In the genomic region with DNA sequence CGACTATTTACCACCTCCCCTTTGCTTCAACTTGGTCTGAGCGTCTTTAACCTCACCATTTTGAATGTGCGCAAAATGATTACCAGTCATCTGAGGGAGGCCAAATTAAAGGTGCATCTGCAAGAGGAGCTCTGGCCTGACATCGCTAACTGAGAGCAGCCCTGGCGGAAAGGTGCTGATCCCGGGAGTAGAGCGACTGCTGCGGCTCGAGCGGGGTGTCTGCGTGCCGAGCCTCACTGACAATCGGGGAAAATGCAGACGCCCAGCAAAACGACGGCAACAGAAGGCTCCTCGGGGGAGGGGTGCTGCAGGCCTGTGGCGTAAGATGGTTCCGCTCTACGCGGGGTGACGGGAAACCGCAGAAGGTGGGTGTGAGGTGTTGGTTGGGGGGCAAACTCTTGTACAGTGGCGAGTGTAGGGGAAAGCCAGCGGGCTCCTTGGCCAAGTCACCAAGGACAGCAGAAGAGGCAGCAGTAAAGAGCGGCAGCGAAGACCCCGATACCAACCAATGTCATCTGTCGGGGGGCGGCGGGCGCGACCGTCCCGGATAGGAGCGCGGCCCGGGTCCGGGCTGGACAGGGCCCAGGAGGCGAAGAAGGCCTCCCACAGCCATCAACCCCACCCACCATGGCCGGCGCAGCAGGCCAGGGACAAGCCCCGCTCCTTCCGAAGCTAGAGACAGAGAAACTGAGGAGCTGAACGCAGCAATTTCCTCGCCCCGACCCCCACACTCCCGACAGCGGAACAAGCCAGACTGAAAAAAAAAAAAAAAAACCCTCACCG, we compare ENCODE assay signal across 1 cellular context.
TF ChIP-seq lines count a peak whose summit lies in the region.

No MANE protein-coding gene starts in this region.

TF ChIP-seq in HepG2, 621 proteins besides CTCF, POLR2A, EP300 and RAD21 (continued from another document and continues in another):
- TF ChIP-seq, protein P1, sequence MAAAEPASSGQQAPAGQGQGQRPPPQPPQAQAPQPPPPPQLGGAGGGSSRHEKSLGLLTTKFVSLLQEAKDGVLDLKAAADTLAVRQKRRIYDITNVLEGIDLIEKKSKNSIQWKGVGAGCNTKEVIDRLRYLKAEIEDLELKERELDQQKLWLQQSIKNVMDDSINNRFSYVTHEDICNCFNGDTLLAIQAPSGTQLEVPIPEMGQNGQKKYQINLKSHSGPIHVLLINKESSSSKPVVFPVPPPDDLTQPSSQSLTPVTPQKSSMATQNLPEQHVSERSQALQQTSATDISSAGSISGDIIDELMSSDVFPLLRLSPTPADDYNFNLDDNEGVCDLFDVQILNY (CRISPR knock-in tag; conservative IDR thresholded peaks at IDR 0.05): no peak
- no peak for TF ChIP-seq ZNF263 (CRISPR knock-in tag; IDR thresholded peaks at IDR 0.05)
- 0 out of 2 replicates have a peak, but pooled peaks have one; percentile 15 for TF ChIP-seq ZNF331 (CRISPR knock-in tag; IDR thresholded peaks at IDR 0.05)
- no peak for TF ChIP-seq HNRNPK (IDR thresholded peaks at IDR 0.05; ENCODE audit: low read depth, low read length, poor library complexity, severe bottlenecking)
- TF ChIP-seq, protein P2, sequence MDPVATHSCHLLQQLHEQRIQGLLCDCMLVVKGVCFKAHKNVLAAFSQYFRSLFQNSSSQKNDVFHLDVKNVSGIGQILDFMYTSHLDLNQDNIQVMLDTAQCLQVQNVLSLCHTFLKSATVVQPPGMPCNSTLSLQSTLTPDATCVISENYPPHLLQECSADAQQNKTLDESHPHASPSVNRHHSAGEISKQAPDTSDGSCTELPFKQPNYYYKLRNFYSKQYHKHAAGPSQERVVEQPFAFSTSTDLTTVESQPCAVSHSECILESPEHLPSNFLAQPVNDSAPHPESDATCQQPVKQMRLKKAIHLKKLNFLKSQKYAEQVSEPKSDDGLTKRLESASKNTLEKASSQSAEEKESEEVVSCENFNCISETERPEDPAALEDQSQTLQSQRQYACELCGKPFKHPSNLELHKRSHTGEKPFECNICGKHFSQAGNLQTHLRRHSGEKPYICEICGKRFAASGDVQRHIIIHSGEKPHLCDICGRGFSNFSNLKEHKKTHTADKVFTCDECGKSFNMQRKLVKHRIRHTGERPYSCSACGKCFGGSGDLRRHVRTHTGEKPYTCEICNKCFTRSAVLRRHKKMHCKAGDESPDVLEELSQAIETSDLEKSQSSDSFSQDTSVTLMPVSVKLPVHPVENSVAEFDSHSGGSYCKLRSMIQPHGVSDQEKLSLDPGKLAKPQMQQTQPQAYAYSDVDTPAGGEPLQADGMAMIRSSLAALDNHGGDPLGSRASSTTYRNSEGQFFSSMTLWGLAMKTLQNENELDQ (CRISPR knock-in tag; IDR thresholded peaks at IDR 0.05; ENCODE audit: borderline replicate concordance): no peak
- no peak for TF ChIP-seq TRIM24 (CRISPR knock-in tag; IDR thresholded peaks at IDR 0.05)
- TF ChIP-seq, protein P3, sequence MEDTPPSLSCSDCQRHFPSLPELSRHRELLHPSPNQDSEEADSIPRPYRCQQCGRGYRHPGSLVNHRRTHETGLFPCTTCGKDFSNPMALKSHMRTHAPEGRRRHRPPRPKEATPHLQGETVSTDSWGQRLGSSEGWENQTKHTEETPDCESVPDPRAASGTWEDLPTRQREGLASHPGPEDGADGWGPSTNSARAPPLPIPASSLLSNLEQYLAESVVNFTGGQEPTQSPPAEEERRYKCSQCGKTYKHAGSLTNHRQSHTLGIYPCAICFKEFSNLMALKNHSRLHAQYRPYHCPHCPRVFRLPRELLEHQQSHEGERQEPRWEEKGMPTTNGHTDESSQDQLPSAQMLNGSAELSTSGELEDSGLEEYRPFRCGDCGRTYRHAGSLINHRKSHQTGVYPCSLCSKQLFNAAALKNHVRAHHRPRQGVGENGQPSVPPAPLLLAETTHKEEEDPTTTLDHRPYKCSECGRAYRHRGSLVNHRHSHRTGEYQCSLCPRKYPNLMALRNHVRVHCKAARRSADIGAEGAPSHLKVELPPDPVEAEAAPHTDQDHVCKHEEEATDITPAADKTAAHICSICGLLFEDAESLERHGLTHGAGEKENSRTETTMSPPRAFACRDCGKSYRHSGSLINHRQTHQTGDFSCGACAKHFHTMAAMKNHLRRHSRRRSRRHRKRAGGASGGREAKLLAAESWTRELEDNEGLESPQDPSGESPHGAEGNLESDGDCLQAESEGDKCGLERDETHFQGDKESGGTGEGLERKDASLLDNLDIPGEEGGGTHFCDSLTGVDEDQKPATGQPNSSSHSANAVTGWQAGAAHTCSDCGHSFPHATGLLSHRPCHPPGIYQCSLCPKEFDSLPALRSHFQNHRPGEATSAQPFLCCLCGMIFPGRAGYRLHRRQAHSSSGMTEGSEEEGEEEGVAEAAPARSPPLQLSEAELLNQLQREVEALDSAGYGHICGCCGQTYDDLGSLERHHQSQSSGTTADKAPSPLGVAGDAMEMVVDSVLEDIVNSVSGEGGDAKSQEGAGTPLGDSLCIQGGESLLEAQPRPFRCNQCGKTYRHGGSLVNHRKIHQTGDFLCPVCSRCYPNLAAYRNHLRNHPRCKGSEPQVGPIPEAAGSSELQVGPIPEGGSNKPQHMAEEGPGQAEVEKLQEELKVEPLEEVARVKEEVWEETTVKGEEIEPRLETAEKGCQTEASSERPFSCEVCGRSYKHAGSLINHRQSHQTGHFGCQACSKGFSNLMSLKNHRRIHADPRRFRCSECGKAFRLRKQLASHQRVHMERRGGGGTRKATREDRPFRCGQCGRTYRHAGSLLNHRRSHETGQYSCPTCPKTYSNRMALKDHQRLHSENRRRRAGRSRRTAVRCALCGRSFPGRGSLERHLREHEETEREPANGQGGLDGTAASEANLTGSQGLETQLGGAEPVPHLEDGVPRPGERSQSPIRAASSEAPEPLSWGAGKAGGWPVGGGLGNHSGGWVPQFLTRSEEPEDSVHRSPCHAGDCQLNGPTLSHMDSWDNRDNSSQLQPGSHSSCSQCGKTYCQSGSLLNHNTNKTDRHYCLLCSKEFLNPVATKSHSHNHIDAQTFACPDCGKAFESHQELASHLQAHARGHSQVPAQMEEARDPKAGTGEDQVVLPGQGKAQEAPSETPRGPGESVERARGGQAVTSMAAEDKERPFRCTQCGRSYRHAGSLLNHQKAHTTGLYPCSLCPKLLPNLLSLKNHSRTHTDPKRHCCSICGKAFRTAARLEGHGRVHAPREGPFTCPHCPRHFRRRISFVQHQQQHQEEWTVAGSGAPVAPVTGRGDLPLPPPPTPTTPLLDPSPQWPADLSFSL (CRISPR knock-in tag; IDR thresholded peaks at IDR 0.05): no peak
- TF ChIP-seq, protein P4, sequence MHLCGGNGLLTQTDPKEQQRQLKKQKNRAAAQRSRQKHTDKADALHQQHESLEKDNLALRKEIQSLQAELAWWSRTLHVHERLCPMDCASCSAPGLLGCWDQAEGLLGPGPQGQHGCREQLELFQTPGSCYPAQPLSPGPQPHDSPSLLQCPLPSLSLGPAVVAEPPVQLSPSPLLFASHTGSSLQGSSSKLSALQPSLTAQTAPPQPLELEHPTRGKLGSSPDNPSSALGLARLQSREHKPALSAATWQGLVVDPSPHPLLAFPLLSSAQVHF (CRISPR knock-in tag; IDR thresholded peaks at IDR 0.05): peak; percentile 53; the same call in 1 of the 2 replicates
- no peak for TF ChIP-seq ZNF3 (CRISPR knock-in tag; IDR thresholded peaks at IDR 0.05)
- peak; percentile 35; the same call in 1 of the 2 replicates for TF ChIP-seq JUNB (CRISPR knock-in tag; IDR thresholded peaks at IDR 0.05; ENCODE audit: borderline replicate concordance)
- TF ChIP-seq, protein P5, sequence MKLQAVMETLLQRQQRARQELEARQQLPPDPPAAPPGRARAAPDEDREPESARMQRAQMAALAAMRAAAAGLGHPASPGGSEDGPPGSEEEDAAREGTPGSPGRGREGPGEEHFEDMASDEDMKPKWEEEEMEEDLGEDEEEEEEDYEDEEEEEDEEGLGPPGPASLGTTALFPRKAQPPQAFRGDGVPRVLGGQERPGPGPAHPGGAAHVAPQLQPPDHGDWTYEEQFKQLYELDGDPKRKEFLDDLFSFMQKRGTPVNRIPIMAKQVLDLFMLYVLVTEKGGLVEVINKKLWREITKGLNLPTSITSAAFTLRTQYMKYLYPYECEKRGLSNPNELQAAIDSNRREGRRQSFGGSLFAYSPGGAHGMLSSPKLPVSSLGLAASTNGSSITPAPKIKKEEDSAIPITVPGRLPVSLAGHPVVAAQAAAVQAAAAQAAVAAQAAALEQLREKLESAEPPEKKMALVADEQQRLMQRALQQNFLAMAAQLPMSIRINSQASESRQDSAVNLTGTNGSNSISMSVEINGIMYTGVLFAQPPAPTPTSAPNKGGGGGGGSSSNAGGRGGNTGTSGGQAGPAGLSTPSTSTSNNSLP (IDR thresholded peaks at IDR 0.05; ENCODE audit: low read depth, low read length): no peak
- TF ChIP-seq ZNF337 (CRISPR knock-in tag; IDR thresholded peaks at IDR 0.05; ENCODE audit: borderline replicate concordance, low read depth): no peak
- TF ChIP-seq KDM1A (CRISPR knock-in tag; IDR thresholded peaks at IDR 0.05): no peak
- TF ChIP-seq STAT5B (CRISPR knock-in tag; IDR thresholded peaks at IDR 0.05): no peak
- no peak for TF ChIP-seq ZNF225 (CRISPR knock-in tag; IDR thresholded peaks at IDR 0.05)
- TF ChIP-seq ZNF660 (CRISPR knock-in tag; IDR thresholded peaks at IDR 0.05; ENCODE audit: borderline replicate concordance, low read depth): no peak
- no peak for TF ChIP-seq KDM3A (CRISPR knock-in tag; IDR thresholded peaks at IDR 0.05; ENCODE audit: low read depth)
- TF ChIP-seq NCOA5 (CRISPR knock-in tag; IDR thresholded peaks at IDR 0.05): no peak
- TF ChIP-seq SOX13 (IDR thresholded peaks at IDR 0.05): no peak
- no peak for TF ChIP-seq SOX13 (CRISPR knock-in tag; conservative IDR thresholded peaks at IDR 0.05 in 1 of 2, IDR thresholded peaks at IDR 0.05 in 1 of 2)
- no peak for TF ChIP-seq ZNF569 (CRISPR knock-in tag; IDR thresholded peaks at IDR 0.05; ENCODE audit: borderline replicate concordance)
- TF ChIP-seq KMT2B (CRISPR knock-in tag; IDR thresholded peaks at IDR 0.05): peak; percentile 62
- TF ChIP-seq ZFP36L1 (CRISPR knock-in tag; IDR thresholded peaks at IDR 0.05): no peak
- no peak for TF ChIP-seq FOXM1 (CRISPR knock-in tag; IDR thresholded peaks at IDR 0.05)
- TF ChIP-seq ZNF30 (CRISPR knock-in tag; IDR thresholded peaks at IDR 0.05): no peak
- TF ChIP-seq, protein P6, sequence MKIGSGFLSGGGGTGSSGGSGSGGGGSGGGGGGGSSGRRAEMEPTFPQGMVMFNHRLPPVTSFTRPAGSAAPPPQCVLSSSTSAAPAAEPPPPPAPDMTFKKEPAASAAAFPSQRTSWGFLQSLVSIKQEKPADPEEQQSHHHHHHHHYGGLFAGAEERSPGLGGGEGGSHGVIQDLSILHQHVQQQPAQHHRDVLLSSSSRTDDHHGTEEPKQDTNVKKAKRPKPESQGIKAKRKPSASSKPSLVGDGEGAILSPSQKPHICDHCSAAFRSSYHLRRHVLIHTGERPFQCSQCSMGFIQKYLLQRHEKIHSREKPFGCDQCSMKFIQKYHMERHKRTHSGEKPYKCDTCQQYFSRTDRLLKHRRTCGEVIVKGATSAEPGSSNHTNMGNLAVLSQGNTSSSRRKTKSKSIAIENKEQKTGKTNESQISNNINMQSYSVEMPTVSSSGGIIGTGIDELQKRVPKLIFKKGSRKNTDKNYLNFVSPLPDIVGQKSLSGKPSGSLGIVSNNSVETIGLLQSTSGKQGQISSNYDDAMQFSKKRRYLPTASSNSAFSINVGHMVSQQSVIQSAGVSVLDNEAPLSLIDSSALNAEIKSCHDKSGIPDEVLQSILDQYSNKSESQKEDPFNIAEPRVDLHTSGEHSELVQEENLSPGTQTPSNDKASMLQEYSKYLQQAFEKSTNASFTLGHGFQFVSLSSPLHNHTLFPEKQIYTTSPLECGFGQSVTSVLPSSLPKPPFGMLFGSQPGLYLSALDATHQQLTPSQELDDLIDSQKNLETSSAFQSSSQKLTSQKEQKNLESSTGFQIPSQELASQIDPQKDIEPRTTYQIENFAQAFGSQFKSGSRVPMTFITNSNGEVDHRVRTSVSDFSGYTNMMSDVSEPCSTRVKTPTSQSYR (CRISPR knock-in tag; IDR thresholded peaks at IDR 0.05; ENCODE audit: borderline replicate concordance): peak; percentile 70; the same call in 1 of the 2 replicates
- TF ChIP-seq ZBTB3 (CRISPR knock-in tag; IDR thresholded peaks at IDR 0.05; ENCODE audit: borderline replicate concordance, low read depth): no peak
- 0 out of 2 replicates have a peak, but pooled peaks have one; percentile 30 for TF ChIP-seq ZZZ3 (CRISPR knock-in tag; IDR thresholded peaks at IDR 0.05; ENCODE audit: borderline replicate concordance)
- TF ChIP-seq, protein P7, sequence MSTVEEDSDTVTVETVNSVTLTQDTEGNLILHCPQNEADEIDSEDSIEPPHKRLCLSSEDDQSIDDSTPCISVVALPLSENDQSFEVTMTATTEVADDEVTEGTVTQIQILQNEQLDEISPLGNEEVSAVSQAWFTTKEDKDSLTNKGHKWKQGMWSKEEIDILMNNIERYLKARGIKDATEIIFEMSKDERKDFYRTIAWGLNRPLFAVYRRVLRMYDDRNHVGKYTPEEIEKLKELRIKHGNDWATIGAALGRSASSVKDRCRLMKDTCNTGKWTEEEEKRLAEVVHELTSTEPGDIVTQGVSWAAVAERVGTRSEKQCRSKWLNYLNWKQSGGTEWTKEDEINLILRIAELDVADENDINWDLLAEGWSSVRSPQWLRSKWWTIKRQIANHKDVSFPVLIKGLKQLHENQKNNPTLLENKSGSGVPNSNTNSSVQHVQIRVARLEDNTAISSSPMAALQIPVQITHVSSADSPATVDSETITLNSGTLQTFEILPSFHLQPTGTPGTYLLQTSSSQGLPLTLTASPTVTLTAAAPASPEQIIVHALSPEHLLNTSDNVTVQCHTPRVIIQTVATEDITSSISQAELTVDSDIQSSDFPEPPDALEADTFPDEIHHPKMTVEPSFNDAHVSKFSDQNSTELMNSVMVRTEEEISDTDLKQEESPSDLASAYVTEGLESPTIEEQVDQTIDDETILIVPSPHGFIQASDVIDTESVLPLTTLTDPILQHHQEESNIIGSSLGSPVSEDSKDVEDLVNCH (CRISPR knock-in tag; IDR thresholded peaks at IDR 0.05): no peak
- TF ChIP-seq, protein P8, sequence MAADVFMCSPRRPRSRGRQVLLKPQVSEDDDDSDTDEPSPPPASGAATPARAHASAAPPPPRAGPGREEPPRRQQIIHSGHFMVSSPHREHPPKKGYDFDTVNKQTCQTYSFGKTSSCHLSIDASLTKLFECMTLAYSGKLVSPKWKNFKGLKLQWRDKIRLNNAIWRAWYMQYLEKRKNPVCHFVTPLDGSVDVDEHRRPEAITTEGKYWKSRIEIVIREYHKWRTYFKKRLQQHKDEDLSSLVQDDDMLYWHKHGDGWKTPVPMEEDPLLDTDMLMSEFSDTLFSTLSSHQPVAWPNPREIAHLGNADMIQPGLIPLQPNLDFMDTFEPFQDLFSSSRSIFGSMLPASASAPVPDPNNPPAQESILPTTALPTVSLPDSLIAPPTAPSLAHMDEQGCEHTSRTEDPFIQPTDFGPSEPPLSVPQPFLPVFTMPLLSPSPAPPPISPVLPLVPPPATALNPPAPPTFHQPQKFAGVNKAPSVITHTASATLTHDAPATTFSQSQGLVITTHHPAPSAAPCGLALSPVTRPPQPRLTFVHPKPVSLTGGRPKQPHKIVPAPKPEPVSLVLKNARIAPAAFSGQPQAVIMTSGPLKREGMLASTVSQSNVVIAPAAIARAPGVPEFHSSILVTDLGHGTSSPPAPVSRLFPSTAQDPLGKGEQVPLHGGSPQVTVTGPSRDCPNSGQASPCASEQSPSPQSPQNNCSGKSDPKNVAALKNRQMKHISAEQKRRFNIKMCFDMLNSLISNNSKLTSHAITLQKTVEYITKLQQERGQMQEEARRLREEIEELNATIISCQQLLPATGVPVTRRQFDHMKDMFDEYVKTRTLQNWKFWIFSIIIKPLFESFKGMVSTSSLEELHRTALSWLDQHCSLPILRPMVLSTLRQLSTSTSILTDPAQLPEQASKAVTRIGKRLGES (CRISPR knock-in tag; IDR thresholded peaks at IDR 0.05; ENCODE audit: borderline replicate concordance): no peak
- TF ChIP-seq, protein P9, sequence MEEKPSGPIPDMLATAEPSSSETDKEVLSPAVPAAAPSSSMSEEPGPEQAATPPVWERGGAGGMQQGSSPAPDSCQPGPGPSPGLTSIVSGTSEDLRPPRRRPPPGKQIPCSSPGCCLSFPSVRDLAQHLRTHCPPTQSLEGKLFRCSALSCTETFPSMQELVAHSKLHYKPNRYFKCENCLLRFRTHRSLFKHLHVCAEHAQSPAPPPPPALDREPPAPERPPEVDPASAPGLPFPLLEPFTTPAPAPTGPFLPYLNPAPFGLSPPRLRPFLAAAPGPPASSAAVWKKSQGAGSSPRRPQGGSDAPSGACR (CRISPR knock-in tag; IDR thresholded peaks at IDR 0.05): no peak; the same call in 1 of the 2 replicates
- no peak for TF ChIP-seq ZNF850 (CRISPR knock-in tag; conservative IDR thresholded peaks at IDR 0.05)
